Comparison of ENCODE assay signal across 9 cellular contexts in genomic region chr12:33588082-33588712, GRCh38.
A peak's percentile ranks its signal among the peaks of the same experiment; 100 is the strongest.
DNase-seq lines count a peak whose midpoint lies in the region; TF ChIP-seq lines count a peak whose summit lies in the region.
"Had no signal": no experiment of that assay in that cellular context is flagged by ENCODE, and none has a peak within 500 bp of the region (broad histone marks: within the 10 kb centered on the region; RNA-seq: fewer than 3 reads in every experiment).

No MANE protein-coding gene starts in this region.

- no peak overlapping the region for H3K4me3 ChIP-seq in BLaER1 treated with 17β-estradiol and CSF1 and Interleukin-3, amounts not matched to agents 10 nM and 100 nM
- H3K4me3 ChIP-seq in GM23248 (no peak overlapping the region), MG63 (no peak overlapping the region), fibroblast of mammary gland (ENCODE audit: control insufficient read depth, low read depth, low read length) (no peak overlapping the region), subcutaneous abdominal adipose tissue (ENCODE audit: low read depth in 1 of 5, low read length in 5 of 5) (no peak overlapping the region), H7 (ENCODE audit: insufficient read depth, low read depth, low read length) (no peak overlapping the region), spleen (no peak overlapping the region)

- no peaks in the 10 kb centered on the region for H3K36me3 ChIP-seq in BLaER1 treated with 17β-estradiol and CSF1 and Interleukin-3, amounts not matched to agents 10 nM and 100 nM
- H3K36me3 ChIP-seq in GM23248 (ENCODE audit: low read depth) (no peaks in the 10 kb centered on the region), MG63 (no peaks in the 10 kb centered on the region), subcutaneous abdominal adipose tissue (ENCODE audit: control insufficient read depth in 5 of 5, insufficient read depth in 5 of 5, low read length in 5 of 5) (no peaks in the 10 kb centered on the region), H7 (replicated peaks; ENCODE audit: control insufficient read depth, insufficient read depth, low read length) (no peaks in the 10 kb centered on the region), spleen (no peaks in the 10 kb centered on the region)

- in situ Hi-C loops in GM23248 (cut with MboI) = no loop called here

- H3K79me2 ChIP-seq in GM23248 (ENCODE audit: insufficient read depth) = no peaks in the 10 kb centered on the region

- no peaks in the 10 kb centered on the region for H3K9me3 ChIP-seq in BLaER1 treated with 17β-estradiol and CSF1 and Interleukin-3, amounts not matched to agents 10 nM and 100 nM (replicated peaks in 1 of 11)
- H3K9me3 ChIP-seq in GM23248 (ENCODE audit: low read depth) (no peaks in the 10 kb centered on the region), MG63 (no peaks in the 10 kb centered on the region), subcutaneous abdominal adipose tissue (ENCODE audit: control insufficient read depth in 5 of 5, low read length in 5 of 5) (no peaks in the 10 kb centered on the region), spleen (no peaks in the 10 kb centered on the region)

- peak overlapping the region in 10 of 11 experiments; percentile 5 to 82 (median 51); a peak in 15 of 22 replicates for H3K27ac ChIP-seq in BLaER1 treated with 17β-estradiol and CSF1 and Interleukin-3, amounts not matched to agents 10 nM and 100 nM
- no peak overlapping the region for H3K27ac ChIP-seq in GM23248
- peak overlapping the region; percentile 91 for H3K27ac ChIP-seq in subcutaneous abdominal adipose tissue (ENCODE audit: low read depth, low read length)
- H3K27ac ChIP-seq in spleen = peak overlapping the region in 2 of 8 donors; percentile 10

- peak overlapping the region in 7 of 11 experiments; percentile 1 to 77 (median 33); a peak in 12 of 22 replicates for H3K4me2 ChIP-seq in BLaER1 treated with 17β-estradiol and CSF1 and Interleukin-3, amounts not matched to agents 10 nM and 100 nM
- no peak overlapping the region for H3K4me2 ChIP-seq in GM23248 (ENCODE audit: unreplicated experiment)

- peaks cover 0 to 41% (median 13%) of the 10 kb centered on the region in 10 experiments; a peak in 13 of 20 replicates for H3K4me1 ChIP-seq in BLaER1 treated with 17β-estradiol and CSF1 and Interleukin-3, amounts not matched to agents 10 nM and 100 nM
- H3K4me1 ChIP-seq in GM23248 (ENCODE audit: insufficient read depth) = no peaks in the 10 kb centered on the region
- peaks cover 0 to 18% (median 8%) of the 10 kb centered on the region in 5 donors for H3K4me1 ChIP-seq in subcutaneous abdominal adipose tissue (ENCODE audit: control insufficient read depth in 5 of 5, insufficient read depth in 5 of 5, low read length in 5 of 5)
- H3K4me1 ChIP-seq in spleen = no peaks in the 10 kb centered on the region

- no peaks in the 10 kb centered on the region for H3F3A ChIP-seq in GM23248 (ENCODE audit: insufficient read depth)

- no peak for TF ChIP-seq CTCF in fibroblast of mammary gland (conservative IDR thresholded peaks at IDR 0.05; ENCODE audit: control insufficient read depth, insufficient read depth, low read depth, low read length)
- no peak for TF ChIP-seq CTCF in spleen (IDR thresholded peaks at IDR 0.05 in 8 of 11, conservative IDR thresholded peaks at IDR 0.05 in 3 of 11)

- DNase-seq in GM23248 (peak; percentile 32), MG63 (peak; percentile 72), fibroblast of mammary gland (ENCODE audit: low read depth) (peak; percentile 64), HT-29 (ENCODE audit: low spot score) (no peak), H7 (no peak), spleen (no peak)
- DNase-seq: DND-41 had no signal

- H4K20me1 ChIP-seq in BLaER1 treated with 17β-estradiol and CSF1 and Interleukin-3, amounts not matched to agents 10 nM and 100 nM = no peaks in the 10 kb centered on the region
- H4K20me1 ChIP-seq in GM23248 (ENCODE audit: insufficient read depth) = no peaks in the 10 kb centered on the region

- TF ChIP-seq POLR2A in spleen (IDR thresholded peaks at IDR 0.05) = no peak

- H2AFZ ChIP-seq in GM23248 = no peak overlapping the region

- 27 to 31% methylated on average over 3 of the region's 3 CpGs for WGBS in GM23248 (ENCODE audit: low coverage in 1 of 2, low lambda C conversion rate in 2 of 2, missing lambda C conversion rate in 2 of 2), 2 experiments
- WGBS in spleen, 5 donors = 42 to 58% (median 54%) methylated on average over 3 of the region's 3 CpGs

- H3K9ac ChIP-seq in BLaER1 treated with 17β-estradiol and CSF1 and Interleukin-3, amounts not matched to agents 10 nM and 100 nM = peak overlapping the region in 4 of 11 experiments; percentile 24 to 52 (median 35); a peak in 7 of 22 replicates
- H3K9ac ChIP-seq in GM23248 = no peak overlapping the region
- H3K9ac ChIP-seq in subcutaneous abdominal adipose tissue (ENCODE audit: low read length in 5 of 5) = no peak overlapping the region

- H3K27me3 ChIP-seq in BLaER1 treated with 17β-estradiol and CSF1 and Interleukin-3, amounts not matched to agents 10 nM and 100 nM = no peaks in the 10 kb centered on the region
- H3K27me3 ChIP-seq in GM23248 (replicated peaks; ENCODE audit: insufficient read depth) = no peaks in the 10 kb centered on the region
- H3K27me3 ChIP-seq in MG63 = no peaks in the 10 kb centered on the region
- no peaks in the 10 kb centered on the region for H3K27me3 ChIP-seq in subcutaneous abdominal adipose tissue (ENCODE audit: control insufficient read depth in 5 of 5, insufficient read depth in 4 of 5, low read length in 5 of 5)
- H3K27me3 ChIP-seq in H7 (ENCODE audit: control insufficient read depth, insufficient read depth, low read length) = no peaks in the 10 kb centered on the region
- H3K27me3 ChIP-seq in spleen (replicated peaks in 1 of 7) = no peaks in the 10 kb centered on the region

- H3K9me2 ChIP-seq in GM23248 (ENCODE audit: insufficient read depth) = no peaks in the 10 kb centered on the region

- intact Hi-C loops in spleen (cut with DNase I; ENCODE audit: low total_unique reads) = no loop called here

Comparison
In these comparisons a context has a peak if more than half of its experiments do, and no peak if none do; other contexts are left out.
1. DNase-seq: peak in GM23248 (single experiment), MG63 (single experiment) and fibroblast of mammary gland (single experiment); none in HT-29 (single experiment), H7 (single experiment) and spleen (single experiment).